In the genomic region with DNA sequence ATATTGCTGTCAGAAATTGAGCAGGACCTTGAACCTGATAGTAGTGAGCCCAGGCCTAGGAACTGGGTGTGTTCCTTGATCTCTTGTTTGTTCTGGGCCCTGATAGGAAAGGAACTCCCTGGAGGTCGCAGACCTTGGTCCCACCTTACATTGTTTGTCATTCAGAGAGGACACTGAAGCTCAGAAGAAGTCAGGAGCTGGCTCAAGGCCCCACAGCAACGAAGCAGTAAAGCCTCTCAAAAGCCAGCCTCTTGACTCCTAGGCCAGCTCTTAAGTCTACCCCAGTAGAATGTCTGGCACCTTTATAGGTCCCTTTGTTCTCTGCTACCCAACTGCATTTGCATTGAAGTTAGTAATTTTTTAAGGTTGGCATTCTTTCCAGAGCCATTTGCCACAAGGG, we compare ENCODE assay signal across 23 cellular contexts.
"Had no signal": no experiment of that assay in that cellular context is flagged by ENCODE, and none has a peak within 500 bp of the region (broad histone marks: within the 10 kb centered on the region; RNA-seq: fewer than 3 reads in every experiment).

No MANE protein-coding gene starts in this region.

- H3K9me3 ChIP-seq: left lung, neutrophil, ovary, prostate gland, SJSA1, upper lobe of left lung had no signal

- H3K27ac ChIP-seq: left lung, neutrophil, ovary, prostate gland, SJSA1, upper lobe of left lung, VCaP had no signal

- H3K9me3 Mint-ChIP-seq: activated naive CD8-positive, alpha-beta T cell treated with anti-CD3 and anti-CD28 coated beads for 36 hours; dendritic cell treated with granulocyte-macrophage colony-stimulating factor and Interleukin-4, amounts not matched to agents 40 ng/mL and 50 ng/mL, for 4 days had no signal

- H3K4me1 ChIP-seq: left lung, prostate gland, SJSA1, upper lobe of left lung had no signal

- H3K27ac Mint-ChIP-seq: activated naive CD8-positive, alpha-beta T cell treated with anti-CD3 and anti-CD28 coated beads for 36 hours; dendritic cell treated with granulocyte-macrophage colony-stimulating factor and Interleukin-4, amounts not matched to agents 40 ng/mL and 50 ng/mL, for 4 days; nephron had no signal

- H3K27me3 ChIP-seq: left lung, neutrophil, ovary, SJSA1, upper lobe of left lung had no signal

- H3K27me3 Mint-ChIP-seq: activated naive CD8-positive, alpha-beta T cell treated with anti-CD3 and anti-CD28 coated beads for 36 hours had no signal

- DNase-seq: activated CD4-positive, alpha-beta T cell treated with anti-CD3 and anti-CD28 coated beads, Interleukin-2, amount 50 U/mL, for 4 hours; activated gamma-delta T cell; activated naive CD8-positive, alpha-beta T cell treated with anti-CD3 and anti-CD28 coated beads for 36 hours; activated T-cell treated with anti-CD3 and anti-CD28 coated beads for 4 hours; effector CD4-positive, alpha-beta T cell; erythroblast; foreskin fibroblast; kidney; left lung; mammary epithelial cell; ovary; right cardiac atrium; stimulated activated CD4-positive, alpha-beta T cell treated with anti-CD3 and anti-CD28 coated beads, Interleukin-12 subunit alpha, Interleukin-12 subunit beta, amount 100 ng/mL, for 4 hours; stimulated activated CD4-positive, alpha-beta T cell treated with anti-CD3 and anti-CD28 coated beads, Interleukin-4, amount 100 ng/mL, for 4 hours; stimulated activated naive CD8-positive, alpha-beta T cell treated with anti-CD3 and anti-CD28 coated beads, Interleukin-15, Interleukin-2, amounts not matched to agents 100 U/mL and 50 U/mL, for 24 hours; upper lobe of left lung had no signal

- ATAC-seq: activated CD4-positive, CD25-positive, alpha-beta regulatory T cell treated with anti-CD3 and anti-CD28 coated beads, Interleukin-2, amount 50 U/mL, for 24 hours; left lung; stimulated activated naive CD8-positive, alpha-beta T cell treated with anti-CD3 and anti-CD28 coated beads, Interleukin-15, Interleukin-2, amounts not matched to agents 100 U/mL and 50 U/mL, for 24 hours had no signal

- H3K36me3 ChIP-seq: left lung, neutrophil, ovary, prostate gland, SJSA1, upper lobe of left lung had no signal

- H3K4me3 ChIP-seq: left lung, ovary, prostate gland, SJSA1, upper lobe of left lung had no signal

- H3K36me3 Mint-ChIP-seq: activated naive CD8-positive, alpha-beta T cell treated with anti-CD3 and anti-CD28 coated beads for 36 hours had no signal

- H3K4me3 Mint-ChIP-seq: activated naive CD8-positive, alpha-beta T cell treated with anti-CD3 and anti-CD28 coated beads for 36 hours; dendritic cell treated with granulocyte-macrophage colony-stimulating factor and Interleukin-4, amounts not matched to agents 40 ng/mL and 50 ng/mL, for 4 days; nephron had no signal
